ENCODE assay signal across 22 cellular contexts in genomic region chr5:122738088-122738487, GRCh38.
"Had no signal": no experiment of that assay in that cellular context is flagged by ENCODE, and none has a peak within 500 bp of the region (broad histone marks: within the 10 kb centered on the region; RNA-seq: fewer than 3 reads in every experiment).

No MANE protein-coding gene starts in this region.

- H3K9me3 Mint-ChIP-seq: activated naive CD4-positive, alpha-beta T cell treated with anti-CD3 and anti-CD28 coated beads, Interleukin-2, amount 10 ng/mL, durations not matched to agents 7 days and 5 days; activated naive CD8-positive, alpha-beta T cell treated with anti-CD3 and anti-CD28 coated beads for 36 hours; activated T-cell treated with anti-CD3 and anti-CD28 coated beads, Interleukin-2, amount 50 U/mL, for 24 hours; activated T-helper 2 cell treated with anti-CD3 and anti-CD28 coated beads, Interferon-gamma antibody, Interleukin-2, Interleukin-4, amounts not matched to agents 10 μg/mL and 5 μg/mL and 100 μg/mL, durations not matched to agents 14 hours and 24 hours and 36 hours had no signal

- H3K36me3 ChIP-seq: brain microvascular endothelial cell had no signal

- H3K27me3 ChIP-seq: brain microvascular endothelial cell had no signal

- H3K27ac Mint-ChIP-seq: activated CD8-positive, alpha-beta memory T cell treated with anti-CD3 and anti-CD28 coated beads, Interleukin-2, amount 10 ng/mL, durations not matched to agents 7 days and 5 days; activated naive CD4-positive, alpha-beta T cell treated with anti-CD3 and anti-CD28 coated beads, Interleukin-2, amount 10 ng/mL, durations not matched to agents 7 days and 5 days; activated naive CD8-positive, alpha-beta T cell treated with anti-CD3 and anti-CD28 coated beads for 36 hours; activated T-cell treated with anti-CD3 and anti-CD28 coated beads, Interleukin-2, amount 50 U/mL, for 24 hours; activated T-helper 2 cell treated with anti-CD3 and anti-CD28 coated beads, Interferon-gamma antibody, Interleukin-2, Interleukin-4, amounts not matched to agents 10 μg/mL and 5 μg/mL and 100 μg/mL, durations not matched to agents 14 hours and 24 hours and 36 hours; T-helper 1 cell treated with Interleukin-12 subunit alpha and Interleukin-12 subunit beta and Interleukin-4 antibody, amounts not matched to agents 30 μg/mL and 1 μg/mL, for 36 hours had no signal

- DNase-seq: activated CD4-positive, alpha-beta T cell treated with anti-CD3 and anti-CD28 coated beads for 48 hours; activated CD4-positive, alpha-beta T cell treated with anti-CD3 and anti-CD28 coated beads, Interleukin-2, amount 50 U/mL, for 48 hours; activated CD8-positive, alpha-beta memory T cell treated with anti-CD3 and anti-CD28 coated beads, Interleukin-2, amount 10 ng/mL, durations not matched to agents 7 days and 5 days; activated gamma-delta T cell treated with Interleukin-2 at 50 U/mL for 16 hours; activated naive CD4-positive, alpha-beta T cell treated with anti-CD3 and anti-CD28 coated beads, Interleukin-2, amount 10 ng/mL, durations not matched to agents 7 days and 5 days; activated naive CD8-positive, alpha-beta T cell treated with anti-CD3 and anti-CD28 coated beads for 36 hours; activated T-cell treated with anti-CD3 and anti-CD28 coated beads, Interleukin-2, amount 50 U/mL, for 24 hours; brain microvascular endothelial cell; caudate nucleus; KG1; NCI-H1048; NCI-H1930; NCI-H2107; NCI-H2171 treated with DMSO at 0.1 percent for 48 hours; NCI-H226; NCI-H526 treated with DMSO at 0.1 percent for 48 hours; NCI-H82; SHP77 treated with DMSO at 0.1 percent for 48 hours had no signal

- H3K4me1 Mint-ChIP-seq: activated naive CD4-positive, alpha-beta T cell treated with anti-CD3 and anti-CD28 coated beads, Interleukin-2, amount 10 ng/mL, durations not matched to agents 7 days and 5 days had no signal

- FAIRE-seq: RCC 7860 had no signal

- ATAC-seq: activated CD4-positive, CD25-positive, alpha-beta regulatory T cell treated with anti-CD3 and anti-CD28 coated beads, Interleukin-2, amount 50 U/mL, for 24 hours; activated CD8-positive, alpha-beta memory T cell treated with anti-CD3 and anti-CD28 coated beads, Interleukin-2, amount 10 ng/mL, durations not matched to agents 7 days and 5 days had no signal

- H3K36me3 Mint-ChIP-seq: activated CD8-positive, alpha-beta memory T cell treated with anti-CD3 and anti-CD28 coated beads, Interleukin-2, amount 10 ng/mL, durations not matched to agents 7 days and 5 days; activated naive CD4-positive, alpha-beta T cell treated with anti-CD3 and anti-CD28 coated beads, Interleukin-2, amount 10 ng/mL, durations not matched to agents 7 days and 5 days; activated naive CD8-positive, alpha-beta T cell treated with anti-CD3 and anti-CD28 coated beads for 36 hours had no signal

- H3K4me3 Mint-ChIP-seq: activated CD8-positive, alpha-beta memory T cell treated with anti-CD3 and anti-CD28 coated beads, Interleukin-2, amount 10 ng/mL, durations not matched to agents 7 days and 5 days; activated naive CD4-positive, alpha-beta T cell treated with anti-CD3 and anti-CD28 coated beads, Interleukin-2, amount 10 ng/mL, durations not matched to agents 7 days and 5 days; activated naive CD8-positive, alpha-beta T cell treated with anti-CD3 and anti-CD28 coated beads for 36 hours; activated T-cell treated with anti-CD3 and anti-CD28 coated beads, Interleukin-2, amount 50 U/mL, for 24 hours; T-helper 1 cell treated with Interleukin-12 subunit alpha and Interleukin-12 subunit beta and Interleukin-4 antibody, amounts not matched to agents 30 μg/mL and 1 μg/mL, for 36 hours had no signal
